ENCODE assay signal across 18 cellular contexts in genomic region chr14:74982661-74983060, GRCh38.
"Had no signal": no experiment of that assay in that cellular context is flagged by ENCODE, and none has a peak within 500 bp of the region (broad histone marks: within the 10 kb centered on the region; RNA-seq: fewer than 3 reads in every experiment).

No MANE protein-coding gene starts in this region.

- H3K27ac ChIP-seq: esophagus muscularis mucosa, ovary, thyroid gland had no signal

- H3K4me3 ChIP-seq: esophagus muscularis mucosa, ovary, thyroid gland had no signal

- H3K36me3 Mint-ChIP-seq: activated naive CD4-positive, alpha-beta T cell treated with anti-CD3 and anti-CD28 coated beads, Interleukin-2, amount 50 U/mL, for 72 hours; brain had no signal

- H3K27ac Mint-ChIP-seq: dendritic cell treated with granulocyte-macrophage colony-stimulating factor and Interleukin-4, amounts not matched to agents 40 ng/mL and 50 ng/mL, for 4 days; nephron progenitor cell; stimulated activated naive CD8-positive, alpha-beta T cell treated with anti-CD3 and anti-CD28 coated beads, Interleukin-15, amount 100 ng/mL, for 72 hours had no signal

- ATAC-seq: activated CD4-positive, CD25-positive, alpha-beta regulatory T cell treated with anti-CD3 and anti-CD28 coated beads, Interleukin-2, amount 50 U/mL, for 24 hours; activated naive CD4-positive, alpha-beta T cell treated with anti-CD3 and anti-CD28 coated beads, Interleukin-2, amount 50 U/mL, for 72 hours; effector memory CD8-positive, alpha-beta T cell; stimulated activated naive CD8-positive, alpha-beta T cell treated with anti-CD3 and anti-CD28 coated beads, Interleukin-15, amount 100 ng/mL, for 72 hours had no signal

- H3K4me3 Mint-ChIP-seq: brain; central memory CD8-positive, alpha-beta T cell; dendritic cell treated with granulocyte-macrophage colony-stimulating factor and Interleukin-4, amounts not matched to agents 40 ng/mL and 50 ng/mL, for 4 days; effector memory CD8-positive, alpha-beta T cell; nephron progenitor cell; stimulated activated naive CD8-positive, alpha-beta T cell treated with anti-CD3 and anti-CD28 coated beads, Interleukin-15, amount 100 ng/mL, for 72 hours had no signal

- H3K36me3 ChIP-seq: esophagus muscularis mucosa, ovary, thyroid gland had no signal

- H3K27me3 ChIP-seq: esophagus muscularis mucosa, ovary, thyroid gland had no signal

- H3K9me3 Mint-ChIP-seq: activated naive CD4-positive, alpha-beta T cell treated with anti-CD3 and anti-CD28 coated beads, Interleukin-2, amount 50 U/mL, for 72 hours; brain; central memory CD8-positive, alpha-beta T cell; dendritic cell treated with granulocyte-macrophage colony-stimulating factor and Interleukin-4, amounts not matched to agents 40 ng/mL and 50 ng/mL, for 4 days; effector memory CD8-positive, alpha-beta T cell; nephron progenitor cell; stimulated activated naive CD8-positive, alpha-beta T cell treated with anti-CD3 and anti-CD28 coated beads, Interleukin-15, amount 100 ng/mL, for 72 hours had no signal

- H3K27me3 Mint-ChIP-seq: central memory CD8-positive, alpha-beta T cell; dendritic cell treated with granulocyte-macrophage colony-stimulating factor and Interleukin-4, amounts not matched to agents 40 ng/mL and 50 ng/mL, for 4 days; effector memory CD8-positive, alpha-beta T cell; stimulated activated naive CD8-positive, alpha-beta T cell treated with anti-CD3 and anti-CD28 coated beads, Interleukin-15, amount 100 ng/mL, for 72 hours had no signal

- H3K4me1 Mint-ChIP-seq: central memory CD8-positive, alpha-beta T cell; stimulated activated naive CD8-positive, alpha-beta T cell treated with anti-CD3 and anti-CD28 coated beads, Interleukin-15, amount 100 ng/mL, for 72 hours had no signal

- DNase-seq: activated CD4-positive, alpha-beta T cell treated with anti-CD3 and anti-CD28 coated beads, Interleukin-2, amount 50 U/mL, for 4 hours; activated effector memory CD4-positive, alpha-beta T cell treated with anti-CD3 and anti-CD28 coated beads, Interleukin-2, amount 50 U/mL, for 16 hours; activated T-cell treated with anti-CD3 and anti-CD28 coated beads, Interleukin-2, amount 50 U/mL, for 1 hour; amniotic stem cell; effector memory CD8-positive, alpha-beta T cell; foreskin fibroblast; nephron progenitor cell; ovary; stimulated activated CD4-positive, alpha-beta T cell treated with anti-CD3 and anti-CD28 coated beads, Interleukin-15, amount 100 ng/mL, for 24 hours; stimulated activated CD4-positive, alpha-beta T cell treated with anti-CD3 and anti-CD28 coated beads, Interleukin-4, amount 100 ng/mL, for 24 hours; stimulated activated naive CD8-positive, alpha-beta T cell treated with anti-CD3 and anti-CD28 coated beads, Interleukin-15, amount 100 ng/mL, for 72 hours; thyroid gland had no signal

- H3K9me3 ChIP-seq: esophagus muscularis mucosa, ovary, thyroid gland had no signal
